23 cellular contexts compared by ENCODE assay signal in genomic region chr13:49645451-49645850, GRCh38. TPM values are rescaled to one million over a fixed set of nuclear protein-coding genes. Genes with fewer than 3 reads are reported as not detected.
DNase-seq lines count a peak whose midpoint lies in the region; ATAC-seq, FAIRE-seq and TF ChIP-seq lines count a peak whose summit lies in the region.
"Had no signal": no experiment of that assay in that cellular context is flagged by ENCODE, and none has a peak within 500 bp of the region (broad histone marks: within the 10 kb centered on the region; RNA-seq: fewer than 3 reads in every experiment).

No MANE protein-coding gene starts in this region.

- BruUV-seq in IMR-90 (replicated peaks; lab: Mats Ljungman, UMichigan): no TSS peak

- no peak overlapping the region for H2BK5ac ChIP-seq in IMR-90 (ENCODE audit: low read depth, low read length, poor library complexity, severe bottlenecking)

- no peak overlapping the region for H2BK20ac ChIP-seq in IMR-90 (ENCODE audit: low read depth, low read length)

- POLR2A ChIA-PET in IMR-90 (lab: Charles Lee; ENCODE audit: unreplicated experiment): no interaction called here

- TF ChIP-seq CTCF in IMR-90 (conservative IDR thresholded peaks at IDR 0.05; ENCODE audit: low read depth, low read length): no peak
- TF ChIP-seq CTCF in neural progenitor cell (IDR thresholded peaks at IDR 0.05): no peak

- DNase-seq in activated naive CD4-positive, alpha-beta T cell treated with anti-CD3 and anti-CD28 coated beads for 36 hours: peak; percentile 33
- no peak for DNase-seq in activated naive CD4-positive, alpha-beta T cell treated with Interleukin-2 at 50 U/mL for 16 hours
- DNase-seq in IMR-90 (no peak), neural progenitor cell (ENCODE audit: low spot score) (no peak), DMS114 treated with DMSO at 0.1 percent for 48 hours (lab: John Stamatoyannopoulos, UW; ENCODE audit: unreplicated experiment) (no peak), small intestine (no peak)
- DNase-seq: amygdala, dorsolateral prefrontal cortex, islet precursor cell, mucosa of descending colon, MV-4-11, NCI-H187 treated with DMSO at 0.1 percent for 48 hours, NCI-H226, nucleus accumbens, SHP77, SW 1271, uterus had no signal

- no peak for TF ChIP-seq RAD21 in IMR-90 (IDR thresholded peaks at IDR 0.05; ENCODE audit: low read length)

- no peak overlapping the region for H4K8ac ChIP-seq in IMR-90 (ENCODE audit: low read depth in 2 of 2, low read length in 2 of 2)

- no peak overlapping the region for H4K5ac ChIP-seq in IMR-90 (ENCODE audit: low read depth, low read length)

- CTCF ChIA-PET in activated naive CD4-positive, alpha-beta T cell treated with anti-CD3 and anti-CD28 coated beads for 36 hours (lab: Charles Lee): interaction anchor here (0.6 kb wide), 1 partner anchor 34 kb away, joined by 4 read pairs; no protein-coding TSS in a partner anchor
- CTCF ChIA-PET in IMR-90 (lab: Yijun Ruan, JAX): interaction anchor here (0.9 kb wide), 1 partner anchor 13 kb away, joined by 4 read pairs; no protein-coding TSS in a partner anchor

- no peak for TF ChIP-seq POLR2A in IMR-90 (IDR thresholded peaks at IDR 0.05; ENCODE audit: low read depth, low read length)

- no peaks in the 10 kb centered on the region for H3K36me3 Mint-ChIP-seq in activated naive CD4-positive, alpha-beta T cell treated with anti-CD3 and anti-CD28 coated beads for 36 hours (ENCODE audit: low read depth)
- peaks cover 13% of the 10 kb centered on the region for H3K36me3 Mint-ChIP-seq in dendritic cell treated with granulocyte-macrophage colony-stimulating factor and Interleukin-4, amounts not matched to agents 40 ng/mL and 50 ng/mL, for 4 days (ENCODE audit: low read depth)
- no peaks in the 10 kb centered on the region for H3K36me3 Mint-ChIP-seq in neural progenitor cell

- no peak overlapping the region for H3K56ac ChIP-seq in IMR-90 (ENCODE audit: extremely low read depth, insufficient read depth, low read length)

- no peak overlapping the region for H3K27ac Mint-ChIP-seq in activated naive CD4-positive, alpha-beta T cell treated with anti-CD3 and anti-CD28 coated beads for 36 hours
- H3K27ac Mint-ChIP-seq in dendritic cell treated with granulocyte-macrophage colony-stimulating factor and Interleukin-4, amounts not matched to agents 40 ng/mL and 50 ng/mL, for 4 days: peak overlapping the region; percentile 60
- peak overlapping the region; percentile 11 for H3K27ac Mint-ChIP-seq in neural progenitor cell
- H3K27ac Mint-ChIP-seq: GM23338 had no signal

- H4K20me1 ChIP-seq in IMR-90 (ENCODE audit: insufficient read depth, low read length) (peaks cover 4% of the 10 kb centered on the region; the same call in 1 of the 2 replicates), neural progenitor cell (ENCODE audit: low read depth) (no peaks in the 10 kb centered on the region)

- no peaks in the 10 kb centered on the region for H3K79me2 ChIP-seq in neural progenitor cell (ENCODE audit: low read depth)

- no peak overlapping the region for H2BK15ac ChIP-seq in IMR-90 (ENCODE audit: low read depth, low read length)

- in situ Hi-C loops in IMR-90 (cut with MboI; ENCODE audit: low sequenced_read_pairs): no loop called here

- ATAC-seq in IMR-90 (ENCODE audit: low read depth) (no peak), GM21529 (IDR thresholded peaks at IDR 0.05; ENCODE audit: unreplicated experiment) (no peak)
- ATAC-seq: gastroesophageal sphincter, GM23338, mucosa of descending colon had no signal

- H3K4me3 ChIP-seq in IMR-90 (ENCODE audit: insufficient read depth, low read depth, low read length) (no peak overlapping the region), neural progenitor cell (no peak overlapping the region), small intestine (ENCODE audit: low read depth in 1 of 2, low read length in 2 of 2) (no peak overlapping the region)
- H3K4me3 ChIP-seq: dorsolateral prefrontal cortex, gastroesophageal sphincter, GM23338, mucosa of descending colon, suprapubic skin, uterus had no signal

- H2AK9ac ChIP-seq in IMR-90 (replicated peaks; ENCODE audit: low read depth, low read length, poor library complexity): no peak overlapping the region

- H2AK5ac ChIP-seq in IMR-90 (ENCODE audit: low read depth, low read length): peak overlapping the region; percentile 58; the same call in 1 of the 2 replicates

- H3K9ac ChIP-seq in IMR-90 (ENCODE audit: low read depth, low read length) (no peak overlapping the region), neural progenitor cell (no peak overlapping the region)

- no peak overlapping the region for H4K91ac ChIP-seq in IMR-90 (ENCODE audit: insufficient read depth, low read depth, low read length)

- H3K14ac ChIP-seq in IMR-90 (replicated peaks; ENCODE audit: low read depth, low read length): no peak overlapping the region

- H3K9me3 ChIP-seq in IMR-90 (ENCODE audit: control insufficient read depth, insufficient read depth, low read length) (no peaks in the 10 kb centered on the region), neural progenitor cell (ENCODE audit: low read depth) (no peaks in the 10 kb centered on the region), small intestine (ENCODE audit: control insufficient read depth, low read depth) (no peaks in the 10 kb centered on the region)
- H3K9me3 ChIP-seq: gastroesophageal sphincter, mucosa of descending colon, suprapubic skin, uterus had no signal

- intact Hi-C loops in activated naive CD4-positive, alpha-beta T cell treated with anti-CD3 and anti-CD28 coated beads for 36 hours (cut with micrococcal nuclease): no loop called here
- intact Hi-C loops in IMR-90 (cut with micrococcal nuclease): no loop called here
- intact Hi-C loops in dendritic cell treated with granulocyte-macrophage colony-stimulating factor and Interleukin-4, amounts not matched to agents 40 ng/mL and 50 ng/mL, for 4 days (cut with micrococcal nuclease): no loop called here

- no peaks in the 10 kb centered on the region for H3K27me3 ChIP-seq in IMR-90 (ENCODE audit: control insufficient read depth, insufficient read depth, low read length)
- H3K27me3 ChIP-seq in neural progenitor cell: no peaks in the 10 kb centered on the region
- no peaks in the 10 kb centered on the region for H3K27me3 ChIP-seq in small intestine (ENCODE audit: control insufficient read depth in 2 of 2, insufficient read depth in 2 of 2, low read length in 2 of 2)
- H3K27me3 ChIP-seq: dorsolateral prefrontal cortex, gastroesophageal sphincter, suprapubic skin, uterus had no signal

- peaks cover 13% of the 10 kb centered on the region for H3K9me1 ChIP-seq in IMR-90 (ENCODE audit: insufficient read depth, low read length)

- H3K27me3 Mint-ChIP-seq in activated naive CD4-positive, alpha-beta T cell treated with anti-CD3 and anti-CD28 coated beads for 36 hours (ENCODE audit: low read depth): no peaks in the 10 kb centered on the region
- H3K27me3 Mint-ChIP-seq in dendritic cell treated with granulocyte-macrophage colony-stimulating factor and Interleukin-4, amounts not matched to agents 40 ng/mL and 50 ng/mL, for 4 days: no peaks in the 10 kb centered on the region
- no peaks in the 10 kb centered on the region for H3K27me3 Mint-ChIP-seq in neural progenitor cell (ENCODE audit: insufficient read depth, low read depth)

- no peak overlapping the region for H3K4ac ChIP-seq in IMR-90 (ENCODE audit: low read depth, low read length)

- H2BK120ac ChIP-seq in IMR-90 (ENCODE audit: low read depth, low read length): no peak overlapping the region

- no peak overlapping the region for H3K23ac ChIP-seq in IMR-90 (ENCODE audit: low read depth, low read length)

- no peak overlapping the region for H3K18ac ChIP-seq in IMR-90 (ENCODE audit: low read depth, low read length)

- H3F3A ChIP-seq in neural progenitor cell (ENCODE audit: low read depth): peaks cover 5% of the 10 kb centered on the region

- peaks cover 6% of the 10 kb centered on the region for H3K4me1 Mint-ChIP-seq in activated naive CD4-positive, alpha-beta T cell treated with anti-CD3 and anti-CD28 coated beads for 36 hours (ENCODE audit: low read depth)
- peaks cover 57% of the 10 kb centered on the region for H3K4me1 Mint-ChIP-seq in dendritic cell treated with granulocyte-macrophage colony-stimulating factor and Interleukin-4, amounts not matched to agents 40 ng/mL and 50 ng/mL, for 4 days (ENCODE audit: low read depth)
- H3K4me1 Mint-ChIP-seq in neural progenitor cell: no peaks in the 10 kb centered on the region

- dilution Hi-C loops in IMR-90 (cut with HindIII; ENCODE audit: low sequenced_read_pairs, unreplicated experiment): no loop called here

- H3K4me1 ChIP-seq in IMR-90 (ENCODE audit: control insufficient read depth, insufficient read depth, low read length) (peaks cover 13% of the 10 kb centered on the region), neural progenitor cell (no peaks in the 10 kb centered on the region), small intestine (ENCODE audit: control insufficient read depth in 2 of 2, insufficient read depth in 1 of 2, low read depth in 1 of 2, low read length in 1 of 2) (no peaks in the 10 kb centered on the region)
- H3K4me1 ChIP-seq: uterus had no signal

- no peaks in the 10 kb centered on the region for H3K9me3 Mint-ChIP-seq in activated naive CD4-positive, alpha-beta T cell treated with anti-CD3 and anti-CD28 coated beads for 36 hours
- H3K9me3 Mint-ChIP-seq in dendritic cell treated with granulocyte-macrophage colony-stimulating factor and Interleukin-4, amounts not matched to agents 40 ng/mL and 50 ng/mL, for 4 days: no peaks in the 10 kb centered on the region
- H3K9me3 Mint-ChIP-seq in neural progenitor cell: no peaks in the 10 kb centered on the region
- H3K9me3 Mint-ChIP-seq: GM23338 had no signal

- FAIRE-seq in small intestine (lab: Jason Lieb, UNC): no peak
- FAIRE-seq: GM12892 had no signal

- no peak overlapping the region for H3K4me3 Mint-ChIP-seq in activated naive CD4-positive, alpha-beta T cell treated with anti-CD3 and anti-CD28 coated beads for 36 hours
- no peak overlapping the region for H3K4me3 Mint-ChIP-seq in dendritic cell treated with granulocyte-macrophage colony-stimulating factor and Interleukin-4, amounts not matched to agents 40 ng/mL and 50 ng/mL, for 4 days
- no peak overlapping the region for H3K4me3 Mint-ChIP-seq in neural progenitor cell
- H3K4me3 Mint-ChIP-seq: GM23338 had no signal

- H3K27ac ChIP-seq in IMR-90 (ENCODE audit: insufficient read depth, low read length): no peak overlapping the region
- H3K27ac ChIP-seq in neural progenitor cell: no peak overlapping the region
- no peak overlapping the region for H3K27ac ChIP-seq in small intestine (ENCODE audit: low read depth in 1 of 2, low read length in 1 of 2)
- H3K27ac ChIP-seq: dorsolateral prefrontal cortex, gastroesophageal sphincter, suprapubic skin, uterus had no signal

- H3K4me2 ChIP-seq in IMR-90 (ENCODE audit: low read depth, low read length) (no peak overlapping the region), neural progenitor cell (no peak overlapping the region)
- H3K4me2 ChIP-seq: GM23338 had no signal

- H3K36me3 ChIP-seq in IMR-90 (ENCODE audit: control insufficient read depth, insufficient read depth, low read length) (no peaks in the 10 kb centered on the region), neural progenitor cell (no peaks in the 10 kb centered on the region), small intestine (ENCODE audit: control insufficient read depth in 2 of 2, insufficient read depth in 2 of 2, low read length in 2 of 2) (no peaks in the 10 kb centered on the region)
- H3K36me3 ChIP-seq: gastroesophageal sphincter, suprapubic skin, uterus had no signal

- H2AFZ ChIP-seq in IMR-90 (replicated peaks; ENCODE audit: low read length, poor library complexity) (no peak overlapping the region), neural progenitor cell (replicated peaks) (no peak overlapping the region)
- H2AFZ ChIP-seq: GM23338 had no signal

- H3K79me1 ChIP-seq in IMR-90 (ENCODE audit: low read depth in 1 of 2, low read length in 2 of 2): no peaks in the 10 kb centered on the region

- WGBS in IMR-90 (ENCODE audit: extremely low coverage in 2 of 2, insufficient read length in 1 of 2), 2 experiments: 100% methylated on average over 3 of the region's 13 CpGs; no CpG with 5 or more reads in 1 of the 2 experiments
- 74 to 82% (median 77%) methylated on average over 13 of the region's 13 CpGs for WGBS in small intestine, 3 donors

RNA-seq across cellular contexts. Expression of gene ARL11, which starts 17.1 kb away (rescaled TPM):
- under 1 TPM; 0.62 to 0.72 TPM for total RNA-seq in activated naive CD4-positive, alpha-beta T cell treated with anti-CD3 and anti-CD28 coated beads for 36 hours
- total RNA-seq in IMR-90 (2012; rRNA removed) (not detected in 2 replicates), neural progenitor cell (ENCODE audit: low replicate concordance) (0.06 and 0.12 TPM in 2 replicates)
- polyA plus RNA-seq in IMR-90 (2012; rRNA removed) (not detected in 2 replicates), small intestine (1 to 10 TPM; 1.7 to 2.9 (median 1.9) TPM)
- polyA plus RNA-seq in IMR-90 (2012; cell fraction: cytosol; rRNA removed): not detected in 2 replicates
- polyA plus RNA-seq in IMR-90 (2012; cell fraction: nucleus; rRNA removed; ENCODE audit: low replicate concordance): not detected in 2 replicates

RNA-seq across cellular contexts. Expression of gene EBPL, which starts 45.8 kb away (rescaled TPM):
- 10 to 100 TPM; 46.8 to 49.3 TPM for total RNA-seq in activated naive CD4-positive, alpha-beta T cell treated with anti-CD3 and anti-CD28 coated beads for 36 hours
- total RNA-seq in IMR-90 (2012; rRNA removed) (57.9 and 78.6 TPM in 2 replicates), neural progenitor cell (ENCODE audit: low replicate concordance) (82.9 and 86.4 TPM in 2 replicates)
- polyA plus RNA-seq in IMR-90 (2012; rRNA removed) (65.3 and 71.1 TPM in 2 replicates), small intestine (10 to 100 TPM in 2 of 3 donors, 1 to 10 TPM in 1; 5.6 to 59.5 (median 12.4) TPM)
- 69.8 and 135 TPM in 2 replicates for polyA plus RNA-seq in IMR-90 (2012; cell fraction: cytosol; rRNA removed)
- polyA plus RNA-seq in IMR-90 (2012; cell fraction: nucleus; rRNA removed; ENCODE audit: low replicate concordance): 30.9 and 44.7 TPM in 2 replicates
